In the genomic region with DNA sequence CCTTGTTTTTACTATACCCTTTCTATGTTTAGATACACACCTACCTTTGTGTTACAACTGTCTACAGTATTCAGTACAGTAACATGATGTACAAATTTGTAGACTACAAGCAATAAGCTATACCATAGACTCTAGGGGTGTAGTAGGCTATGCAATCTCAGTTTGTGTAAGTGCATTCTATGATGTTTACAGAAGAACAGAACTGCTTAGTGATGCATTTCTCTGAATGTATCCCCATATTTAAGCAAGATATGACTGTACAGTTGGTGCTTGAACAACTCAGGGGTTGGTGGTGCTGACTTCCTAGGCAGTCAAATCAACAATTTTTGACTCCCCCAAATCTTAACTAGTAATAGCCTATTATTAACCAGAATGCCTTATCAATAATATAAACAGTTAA, we compare ENCODE assay signal across 5 cellular contexts.
"Had no signal": no experiment of that assay in that cellular context is flagged by ENCODE, and none has a peak within 500 bp of the region (broad histone marks: within the 10 kb centered on the region; RNA-seq: fewer than 3 reads in every experiment).

No MANE protein-coding gene starts in this region.

- H3K4me1 Mint-ChIP-seq: IgD-negative memory B cell had no signal

- H3K4me3 Mint-ChIP-seq: IgD-negative memory B cell had no signal

- ATAC-seq: HepG2, K562 had no signal

- DNase-seq: IMR-90, KBM-7 had no signal

- H3K36me3 Mint-ChIP-seq: IgD-negative memory B cell had no signal

- H3K27me3 Mint-ChIP-seq: IgD-negative memory B cell had no signal

- H3K27ac Mint-ChIP-seq: IgD-negative memory B cell had no signal
